Comparison of ENCODE assay signal across 1 cellular context in genomic region chr5:119105971-119106370, GRCh38.
TF ChIP-seq lines count a peak whose summit lies in the region.

No MANE protein-coding gene starts in this region.

TF ChIP-seq in H1, 55 proteins besides CTCF, POLR2A, EP300 and RAD21:
- no peak for TF ChIP-seq CEBPB (IDR thresholded peaks at IDR 0.05; ENCODE audit: low read depth, low read length)
- TF ChIP-seq TEAD4 (IDR thresholded peaks at IDR 0.05; ENCODE audit: low read depth, low read length), result peak; percentile 64
- peak; percentile 74 for TF ChIP-seq MAX (IDR thresholded peaks at IDR 0.05)
TF ChIP-seq in H1: peak in this region for 2.
